24 cellular contexts compared by ENCODE assay signal in genomic region chr15:42622328-42622925, GRCh38.
"Had no signal": no experiment of that assay in that cellular context is flagged by ENCODE, and none has a peak within 500 bp of the region (broad histone marks: within the 10 kb centered on the region; RNA-seq: fewer than 3 reads in every experiment).

No MANE protein-coding gene starts in this region.

- H3K9me3 ChIP-seq: body of pancreas, thoracic aorta, upper lobe of right lung had no signal

- H3K4me3 Mint-ChIP-seq: activated CD4-positive, alpha-beta T cell treated with anti-CD3 and anti-CD28 coated beads, Interleukin-2, amount 10 ng/mL, durations not matched to agents 7 days and 5 days; activated CD8-positive, alpha-beta memory T cell treated with anti-CD3 and anti-CD28 coated beads, Interleukin-2, amount 10 ng/mL, durations not matched to agents 7 days and 5 days; activated CD8-positive, alpha-beta T cell treated with anti-CD3 and anti-CD28 coated beads for 36 hours; activated naive CD8-positive, alpha-beta T cell treated with anti-CD3 and anti-CD28 coated beads, Interleukin-2, amount 50 U/mL, for 24 hours; nephron; stimulated activated naive B cell treated with anti-CD40 and anti-IgM and Interleukin-4, amounts not matched to agents 10 μg/mL and 1 μg/mL and 100 μg/mL, for 72 hours had no signal

- H3K27me3 ChIP-seq: body of pancreas, foreskin keratinocyte, upper lobe of right lung had no signal

- H3K36me3 ChIP-seq: thoracic aorta, upper lobe of right lung had no signal

- H3K27ac ChIP-seq: body of pancreas, foreskin keratinocyte, upper lobe of right lung, WERI-Rb-1 had no signal

- H3K27me3 Mint-ChIP-seq: activated CD4-positive, alpha-beta T cell treated with anti-CD3 and anti-CD28 coated beads, Interleukin-2, amount 10 ng/mL, durations not matched to agents 7 days and 5 days; activated CD8-positive, alpha-beta memory T cell treated with anti-CD3 and anti-CD28 coated beads, Interleukin-2, amount 10 ng/mL, durations not matched to agents 7 days and 5 days; activated CD8-positive, alpha-beta T cell treated with anti-CD3 and anti-CD28 coated beads for 36 hours; activated naive CD8-positive, alpha-beta T cell treated with anti-CD3 and anti-CD28 coated beads, Interleukin-2, amount 50 U/mL, for 24 hours; stimulated activated naive B cell treated with anti-CD40 and anti-IgM and Interleukin-4, amounts not matched to agents 10 μg/mL and 1 μg/mL and 100 μg/mL, for 72 hours had no signal

- DNase-seq: activated CD4-positive, alpha-beta T cell treated with anti-CD3 and anti-CD28 coated beads, Interleukin-2, amount 10 ng/mL, durations not matched to agents 7 days and 5 days; activated CD4-positive, CD25-positive, alpha-beta regulatory T cell treated with anti-CD3 and anti-CD28 coated beads, Interleukin-2, amount 50 U/mL, for 72 hours; activated CD8-positive, alpha-beta memory T cell treated with anti-CD3 and anti-CD28 coated beads, Interleukin-2, amount 10 ng/mL, durations not matched to agents 7 days and 5 days; activated CD8-positive, alpha-beta T cell treated with anti-CD3 and anti-CD28 coated beads for 36 hours; activated effector memory CD4-positive, alpha-beta T cell treated with anti-CD3 and anti-CD28 coated beads, Interleukin-2, amount 50 U/mL, for 16 hours; activated naive CD4-positive, alpha-beta T cell treated with anti-CD3 and anti-CD28 coated beads, Interleukin-2, amount 50 U/mL, for 16 hours; activated naive CD8-positive, alpha-beta T cell treated with anti-CD3 and anti-CD28 coated beads, Interleukin-2, amount 50 U/mL, for 24 hours; activated T-cell treated with anti-CD3 and anti-CD28 coated beads for 4 hours; anterior cingulate cortex; body of pancreas; dermis blood vessel endothelial cell; effector CD8-positive, alpha-beta T cell; foreskin keratinocyte; mammary epithelial cell; midbrain; stimulated activated CD4-positive, alpha-beta T cell treated with anti-CD3 and anti-CD28 coated beads, Interleukin-15, amount 100 ng/mL, for 24 hours; stimulated activated CD8-positive, alpha-beta memory T cell treated with anti-CD3 and anti-CD28 coated beads, Interleukin-4, amount 100 ng/mL, for 48 hours; stimulated activated naive B cell treated with anti-CD40 and anti-IgM and Interleukin-4, amounts not matched to agents 10 μg/mL and 1 μg/mL and 100 μg/mL, for 72 hours; SW 1271; upper lobe of right lung; WERI-Rb-1 had no signal

- H3K4me1 ChIP-seq: body of pancreas, foreskin keratinocyte, upper lobe of right lung had no signal

- H3K27ac Mint-ChIP-seq: activated CD4-positive, alpha-beta T cell treated with anti-CD3 and anti-CD28 coated beads, Interleukin-2, amount 10 ng/mL, durations not matched to agents 7 days and 5 days; activated CD8-positive, alpha-beta memory T cell treated with anti-CD3 and anti-CD28 coated beads, Interleukin-2, amount 10 ng/mL, durations not matched to agents 7 days and 5 days; activated CD8-positive, alpha-beta T cell treated with anti-CD3 and anti-CD28 coated beads for 36 hours; activated naive CD8-positive, alpha-beta T cell treated with anti-CD3 and anti-CD28 coated beads, Interleukin-2, amount 50 U/mL, for 24 hours; nephron; stimulated activated naive B cell treated with anti-CD40 and anti-IgM and Interleukin-4, amounts not matched to agents 10 μg/mL and 1 μg/mL and 100 μg/mL, for 72 hours had no signal

- H3K4me3 ChIP-seq: body of pancreas, smooth muscle cell, thoracic aorta, upper lobe of right lung had no signal

- H3K9me3 Mint-ChIP-seq: activated CD4-positive, alpha-beta T cell treated with anti-CD3 and anti-CD28 coated beads, Interleukin-2, amount 10 ng/mL, durations not matched to agents 7 days and 5 days; activated CD8-positive, alpha-beta T cell treated with anti-CD3 and anti-CD28 coated beads for 36 hours; activated naive CD8-positive, alpha-beta T cell treated with anti-CD3 and anti-CD28 coated beads, Interleukin-2, amount 50 U/mL, for 24 hours had no signal
